In genomic region chr6:157538163-157538562, GRCh38 we compare ENCODE assay signal across 11 cellular contexts.
DNase-seq lines count a peak whose midpoint lies in the region; ATAC-seq and TF ChIP-seq lines count a peak whose summit lies in the region.
"Had no signal": no experiment of that assay in that cellular context is flagged by ENCODE, and none has a peak within 500 bp of the region (broad histone marks: within the 10 kb centered on the region; RNA-seq: fewer than 3 reads in every experiment).

No MANE protein-coding gene starts in this region.

- H3K36me3 Mint-ChIP-seq in endodermal cell (ENCODE audit: low read depth): no peaks in the 10 kb centered on the region
- H3K36me3 Mint-ChIP-seq in progenitor cell of endocrine pancreas (ENCODE audit: insufficient read depth): no peaks in the 10 kb centered on the region

- H3K27me3 ChIP-seq in endodermal cell (ENCODE audit: control insufficient read depth, insufficient read depth, low read length, poor library complexity, severe bottlenecking): no peaks in the 10 kb centered on the region

- no peaks in the 10 kb centered on the region for H3K36me3 ChIP-seq in endodermal cell (ENCODE audit: control insufficient read depth, insufficient read depth, low read length)

- peak overlapping the region; percentile 59 to 86 for H3K27ac Mint-ChIP-seq in stimulated activated naive CD8-positive, alpha-beta T cell treated with anti-CD3 and anti-CD28 coated beads, Interleukin-15, amount 100 ng/mL, for 72 hours
- no peak overlapping the region for H3K27ac Mint-ChIP-seq in endodermal cell
- no peak overlapping the region for H3K27ac Mint-ChIP-seq in progenitor cell of endocrine pancreas

- H3K4me3 Mint-ChIP-seq in stimulated activated naive CD8-positive, alpha-beta T cell treated with anti-CD3 and anti-CD28 coated beads, Interleukin-15, amount 100 ng/mL, for 72 hours: no peak overlapping the region
- H3K4me3 Mint-ChIP-seq in endodermal cell: no peak overlapping the region
- H3K4me3 Mint-ChIP-seq in progenitor cell of endocrine pancreas (ENCODE audit: low read depth): no peak overlapping the region

- H3K4me3 ChIP-seq in endodermal cell (ENCODE audit: low read length): no peak overlapping the region

- WGBS in endodermal cell (ENCODE audit: insufficient coverage in 1 of 2, insufficient read length in 1 of 2), 2 experiments: 85 to 86% methylated on average over 5 of the region's 5 CpGs

- TF ChIP-seq CTCF in endodermal cell (conservative IDR thresholded peaks at IDR 0.05) (no peak), progenitor cell of endocrine pancreas (IDR thresholded peaks at IDR 0.05; ENCODE audit: unreplicated experiment) (no peak), GM13977 (IDR thresholded peaks at IDR 0.05; ENCODE audit: extremely low read depth, insufficient read depth, missing control alignments) (no peak)

- in situ Hi-C loops in GM13977 (cut with MboI; ENCODE audit: low pct_unique_long_range_greater_than_20kb, low sequenced_read_pairs, unreplicated experiment): no loop called here

- no peak for DNase-seq in stimulated activated naive CD8-positive, alpha-beta T cell treated with anti-CD3 and anti-CD28 coated beads, Interleukin-15, amount 100 ng/mL, for 72 hours
- DNase-seq in stimulated activated naive CD8-positive, alpha-beta T cell treated with anti-CD3 and anti-CD28 coated beads, Interleukin-15, Interleukin-2, amounts not matched to agents 100 U/mL and 50 U/mL, for 24 hours: no peak
- DNase-seq in endodermal cell (peak; percentile 13), left ventricle myocardium superior (no peak), progenitor cell of endocrine pancreas (ENCODE audit: low spot score, unreplicated experiment) (no peak), GM13977 (ENCODE audit: low spot score) (no peak)
- no peak for DNase-seq in NK-92 treated with Interleukin-12 subunit alpha and Interleukin-12 subunit beta, amount 100 ng/mL, for 24 hours (lab: John Stamatoyannopoulos, UW)
- DNase-seq: cortex of kidney, DND-41, NCI-H2029 treated with DMSO at 0.1 percent for 48 hours had no signal

- H3K27ac ChIP-seq in endodermal cell (ENCODE audit: low read depth, low read length): no peak overlapping the region

- H3K4me1 ChIP-seq in endodermal cell (ENCODE audit: control insufficient read depth, insufficient read depth, low read length): no peaks in the 10 kb centered on the region

- ATAC-seq in stimulated activated naive CD8-positive, alpha-beta T cell treated with anti-CD3 and anti-CD28 coated beads, Interleukin-15, amount 100 ng/mL, for 72 hours: peak; percentile 44
- ATAC-seq in stimulated activated naive CD8-positive, alpha-beta T cell treated with anti-CD3 and anti-CD28 coated beads, Interleukin-15, Interleukin-2, amounts not matched to agents 100 U/mL and 50 U/mL, for 24 hours: no peak
- ATAC-seq in HG03442 (IDR thresholded peaks at IDR 0.05; ENCODE audit: unreplicated experiment) (peak; percentile 41), left ventricle myocardium superior (no peak)

- peaks cover 62% of the 10 kb centered on the region for H3K4me1 Mint-ChIP-seq in stimulated activated naive CD8-positive, alpha-beta T cell treated with anti-CD3 and anti-CD28 coated beads, Interleukin-15, amount 100 ng/mL, for 72 hours
- H3K4me1 Mint-ChIP-seq in endodermal cell (peaks cover 15% of the 10 kb centered on the region), progenitor cell of endocrine pancreas (ENCODE audit: low read depth) (peaks cover 18% of the 10 kb centered on the region)

- H3K9ac ChIP-seq in endodermal cell (ENCODE audit: extremely low read depth, low read length, poor library complexity, severe bottlenecking): no peak overlapping the region

- intact Hi-C loops in left ventricle myocardium superior (cut with micrococcal nuclease): no loop called here

- no peaks in the 10 kb centered on the region for H3K9me3 ChIP-seq in endodermal cell (ENCODE audit: control insufficient read depth, low read length)

- H3K27me3 Mint-ChIP-seq in stimulated activated naive CD8-positive, alpha-beta T cell treated with anti-CD3 and anti-CD28 coated beads, Interleukin-15, amount 100 ng/mL, for 72 hours: peaks cover 22% of the 10 kb centered on the region
- H3K27me3 Mint-ChIP-seq in endodermal cell (ENCODE audit: insufficient read depth) (no peaks in the 10 kb centered on the region), progenitor cell of endocrine pancreas (peaks cover 11% of the 10 kb centered on the region)

- peaks cover 0 to 5% of the 10 kb centered on the region in 2 donors for H3K9me3 Mint-ChIP-seq in stimulated activated naive CD8-positive, alpha-beta T cell treated with anti-CD3 and anti-CD28 coated beads, Interleukin-15, amount 100 ng/mL, for 72 hours
- no peaks in the 10 kb centered on the region for H3K9me3 Mint-ChIP-seq in endodermal cell
- no peaks in the 10 kb centered on the region for H3K9me3 Mint-ChIP-seq in progenitor cell of endocrine pancreas (ENCODE audit: low read depth)

Comparison
In these comparisons a context has a peak if more than half of its experiments do, and no peak if none do; other contexts are left out.
1. ATAC-seq: peak in stimulated activated naive CD8-positive, alpha-beta T cell treated with anti-CD3 and anti-CD28 coated beads, Interleukin-15, amount 100 ng/mL, for 72 hours (single experiment) and HG03442 (single experiment); none in stimulated activated naive CD8-positive, alpha-beta T cell treated with anti-CD3 and anti-CD28 coated beads, Interleukin-15, Interleukin-2, amounts not matched to agents 100 U/mL and 50 U/mL, for 24 hours (single experiment) and left ventricle myocardium superior (single experiment).
2. H3K27ac Mint-ChIP-seq: peak in stimulated activated naive CD8-positive, alpha-beta T cell treated with anti-CD3 and anti-CD28 coated beads, Interleukin-15, amount 100 ng/mL, for 72 hours (2 of 2); none in endodermal cell (single experiment) and progenitor cell of endocrine pancreas (single experiment).